In the genomic region with DNA sequence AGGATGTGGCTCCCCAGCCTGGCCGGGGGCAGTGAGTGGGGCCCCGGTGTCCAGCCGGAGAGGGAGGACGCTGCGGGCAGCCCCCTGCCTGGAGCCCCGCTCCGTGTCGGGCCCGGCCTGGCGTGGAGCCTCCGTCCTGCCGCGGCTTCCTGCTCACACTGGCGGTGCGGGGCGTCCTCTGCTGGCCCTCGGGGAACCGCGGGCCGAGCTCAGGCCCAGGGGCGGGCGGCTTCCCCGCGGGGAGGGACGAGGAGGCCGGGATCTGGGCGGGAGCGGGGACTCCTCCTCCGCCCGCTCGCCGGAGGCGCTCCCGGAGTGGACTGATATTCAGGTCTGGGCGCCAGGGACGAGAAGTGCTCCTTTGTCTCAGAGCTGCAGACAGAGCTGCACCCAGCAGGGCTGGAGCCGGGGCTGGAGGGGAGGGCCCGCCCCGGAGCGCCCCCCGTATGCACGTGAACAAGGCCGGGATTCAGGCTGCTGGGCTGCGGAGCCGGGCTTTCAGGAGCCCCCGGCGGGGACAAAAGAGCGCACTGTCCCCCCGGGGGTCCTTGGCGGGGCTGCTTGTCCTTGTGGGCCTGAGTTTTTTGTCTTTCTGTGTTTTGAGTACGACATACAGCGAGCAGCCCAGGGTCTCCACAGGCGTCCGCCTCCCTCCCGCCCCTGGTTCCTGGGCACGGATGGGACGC, we compare ENCODE assay signal across 8 cellular contexts. TPM values are rescaled to one million over a fixed set of nuclear protein-coding genes. Genes with fewer than 3 reads are reported as not detected.
DNase-seq lines count a peak whose midpoint lies in the region; ATAC-seq and TF ChIP-seq lines count a peak whose summit lies in the region.

No MANE protein-coding gene starts in this region.

- intact Hi-C loops in OCI-LY7 (cut with micrococcal nuclease; ENCODE audit: unreplicated experiment) (loop anchor here (5.0 kb wide), 1 partner anchor 223 kb away; no protein-coding TSS in a partner anchor), body of pancreas (cut with DNase I) (no loop called here)

- H3K79me2 ChIP-seq in OCI-LY7 (ENCODE audit: insufficient read depth, low read depth, low read length): no peaks in the 10 kb centered on the region

- WGBS in body of pancreas, 2 donors: 1 to 3% methylated on average over 5 to 56 of the region's 57 CpGs

- CTCF ChIA-PET in OCI-LY7 (lab: Charles Lee; ENCODE audit: unreplicated experiment): no interaction called here

- TF ChIP-seq POLR2A in body of pancreas (IDR thresholded peaks at IDR 0.05): peak in 1 of 3 donors; percentile 39

- no peak overlapping the region for H3K27ac ChIP-seq in OCI-LY7 (ENCODE audit: low read depth, low read length, poor library complexity, severe bottlenecking)
- H3K27ac ChIP-seq in body of pancreas: no peak overlapping the region

- ATAC-seq in HG02642 (IDR thresholded peaks at IDR 0.05; ENCODE audit: poor library complexity, unreplicated experiment) (peak; percentile 42), body of pancreas (peak; percentile 68), HG03354 (IDR thresholded peaks at IDR 0.05; ENCODE audit: poor library complexity, severe bottlenecking, unreplicated experiment) (no peak)

- H3K36me3 ChIP-seq in OCI-LY7 (ENCODE audit: insufficient read depth, low read length): no peaks in the 10 kb centered on the region
- no peaks in the 10 kb centered on the region for H3K36me3 ChIP-seq in body of pancreas (replicated peaks in 1 of 2; ENCODE audit: insufficient read depth in 1 of 2, low read depth in 2 of 2)

- no peak overlapping the region for H3K4me2 ChIP-seq in OCI-LY7 (ENCODE audit: low read length)

- DNase-seq in NCI-H1417 (lab: John Stamatoyannopoulos, UW) (peak; percentile 58 to 92 (median 89)), NCI-H1417 treated with DMSO at 0.1 percent for 48 hours (lab: John Stamatoyannopoulos, UW) (no peak), OCI-LY7 (ENCODE audit: low spot score) (peak; percentile 14), body of pancreas (peak; percentile 59 to 78 (median 66)), hepatic stellate cell (ENCODE audit: low spot score) (peak; percentile 88), pons (ENCODE audit: low spot score) (peak; percentile 60)

- H2AFZ ChIP-seq in OCI-LY7 (ENCODE audit: low read length): no peak overlapping the region

- no TSS peak for BruUV-seq in OCI-LY7 (replicated peaks; lab: Mats Ljungman, UMichigan)

- no peaks in the 10 kb centered on the region for H3K9me2 ChIP-seq in OCI-LY7 (ENCODE audit: insufficient read depth, low read length)

- H3K4me3 ChIP-seq in OCI-LY7 (ENCODE audit: low read depth, low read length, poor library complexity, severe bottlenecking) (no peak overlapping the region), body of pancreas (no peak overlapping the region)

- H3K27me3 ChIP-seq in body of pancreas: peaks cover 0 to 38% of the 10 kb centered on the region in 2 donors

- TF ChIP-seq CTCF in OCI-LY7 (conservative IDR thresholded peaks at IDR 0.05; ENCODE audit: low read length) (peak; percentile 47), body of pancreas (IDR thresholded peaks at IDR 0.05) (peak; percentile 21 to 69 (median 46))

- POLR2A ChIA-PET in OCI-LY7 (lab: Charles Lee): interaction anchor here (0.7 kb wide), 1 partner anchor 49 kb away, joined by 4 read pairs; no protein-coding TSS in a partner anchor

- no peaks in the 10 kb centered on the region for H3K9me3 ChIP-seq in OCI-LY7 (ENCODE audit: low read length)
- no peaks in the 10 kb centered on the region for H3K9me3 ChIP-seq in body of pancreas

- no peaks in the 10 kb centered on the region for H3K4me1 ChIP-seq in OCI-LY7 (ENCODE audit: insufficient read depth, low read length, poor library complexity, severe bottlenecking)
- H3K4me1 ChIP-seq in body of pancreas: peaks cover 40% of the 10 kb centered on the region

- H4K20me1 ChIP-seq in OCI-LY7 (ENCODE audit: insufficient read depth, low read length): no peaks in the 10 kb centered on the region

RNA-seq across cellular contexts. Expression of a gene that starts 2.3 kb away (rescaled TPM):
- total RNA-seq in OCI-LY7 (2014; rRNA removed; shearing (Covaris generic)): not detected in 2 replicates
- total RNA-seq in OCI-LY7 (2022): not detected in 2 replicates
- 1 to 10 TPM; 2.6 to 6.7 TPM for total RNA-seq in body of pancreas
